ENCODE assay signal across 1 cellular context in the genomic region with DNA sequence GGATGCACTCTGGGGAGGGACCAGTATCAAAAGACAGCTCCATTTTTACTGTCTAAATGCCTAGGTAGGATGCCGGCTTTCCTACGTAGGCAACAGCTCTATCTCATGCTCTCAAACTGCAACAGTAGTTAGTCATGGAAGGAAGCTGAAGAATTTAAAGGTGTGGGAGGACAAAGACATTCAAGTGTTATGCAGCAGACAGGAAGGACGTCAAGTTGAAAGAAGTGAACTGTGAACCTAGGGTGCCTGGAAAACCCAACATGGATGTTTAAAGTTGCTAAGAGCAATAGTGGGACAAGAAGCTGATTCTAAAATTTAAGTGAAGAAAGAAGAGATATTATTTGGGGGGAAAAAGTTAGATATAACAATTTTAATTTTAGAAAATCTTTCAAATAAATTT.
TF ChIP-seq lines count a peak whose summit lies in the region.

No MANE protein-coding gene starts in this region.

TF ChIP-seq in H1, 55 proteins besides CTCF, POLR2A, EP300 and RAD21:
- TF ChIP-seq YY1 (IDR thresholded peaks at IDR 0.05; ENCODE audit: low read depth, low read length) = no peak
- no peak for TF ChIP-seq BACH1 (IDR thresholded peaks at IDR 0.05; ENCODE audit: low read length)
- TF ChIP-seq POLR2AphosphoS5 (IDR thresholded peaks at IDR 0.05; ENCODE audit: low read depth, low read length) = 0 out of 2 replicates have a peak, but pooled peaks have one; percentile 18
- TF ChIP-seq RNF2 (IDR thresholded peaks at IDR 0.05; ENCODE audit: borderline replicate concordance, low read depth, low read length, missing control alignments, poor library complexity, severe bottlenecking) = no peak
- TF ChIP-seq SP1 (IDR thresholded peaks at IDR 0.05; ENCODE audit: low read depth, low read length) = no peak
- no peak for TF ChIP-seq EZH2 (IDR thresholded peaks at IDR 0.05; ENCODE audit: low read depth, low read length, severe bottlenecking)
